Comparison of ENCODE assay signal across 26 cellular contexts in genomic region chr5:173480896-173481295, GRCh38.
"Had no signal": no experiment of that assay in that cellular context is flagged by ENCODE, and none has a peak within 500 bp of the region (broad histone marks: within the 10 kb centered on the region; RNA-seq: fewer than 3 reads in every experiment).

No MANE protein-coding gene starts in this region.

- H3K9me3 ChIP-seq: adrenal gland, SJSA1 had no signal

- H3K36me3 ChIP-seq: adrenal gland, SJSA1 had no signal

- DNase-seq: activated CD4-positive, alpha-beta T cell treated with anti-CD3 and anti-CD28 coated beads for 48 hours; activated CD4-positive, alpha-beta T cell treated with anti-CD3 and anti-CD28 coated beads, Interleukin-2, amount 50 U/mL, for 4 hours; activated CD4-positive, CD25-positive, alpha-beta regulatory T cell treated with anti-CD3 and anti-CD28 coated beads, Interleukin-2, amount 50 U/mL, for 72 hours; activated CD8-positive, alpha-beta memory T cell treated with anti-CD3 and anti-CD28 coated beads, Interleukin-2, amount 50 U/mL, for 48 hours; activated CD8-positive, alpha-beta T cell treated with anti-CD3 and anti-CD28 coated beads, Interleukin-2, amount 10 ng/mL, durations not matched to agents 7 days and 5 days; activated naive CD4-positive, alpha-beta T cell treated with anti-CD3 and anti-CD28 coated beads, Interleukin-2, amount 50 U/mL, for 16 hours; activated naive CD8-positive, alpha-beta T cell treated with anti-CD3 and anti-CD28 coated beads, Interleukin-2, amount 10 ng/mL, durations not matched to agents 7 days and 5 days; activated T-cell treated with anti-CD3 and anti-CD28 coated beads, Interleukin-2, amount 50 U/mL, for 1 hour; adrenal gland; anterior cingulate cortex; caudate nucleus; MM.1S; NCI-H1105; NCI-H1436; NCI-H1694 treated with DMSO at 0.1 percent for 48 hours; NCI-H2029 treated with DMSO at 0.1 percent for 48 hours; NCI-H345; NCI-H510A; NCI-H526 treated with DMSO at 0.1 percent for 48 hours; NCI-H82; SHP77; SW 1271 had no signal

- ATAC-seq: activated CD8-positive, alpha-beta T cell treated with anti-CD3 and anti-CD28 coated beads, Interleukin-2, amount 10 ng/mL, durations not matched to agents 7 days and 5 days; Panc1; SK-N-SH treated with all-trans-retinoic acid at 6 μM for 48 hours; WTC11 had no signal

- H3K4me3 ChIP-seq: adrenal gland, SJSA1 had no signal

- H3K27me3 ChIP-seq: adrenal gland, SJSA1 had no signal

- H3K27ac ChIP-seq: adrenal gland, SJSA1 had no signal

- H3K4me1 ChIP-seq: adrenal gland had no signal
